ENCODE assay signal across 9 cellular contexts in the genomic region with DNA sequence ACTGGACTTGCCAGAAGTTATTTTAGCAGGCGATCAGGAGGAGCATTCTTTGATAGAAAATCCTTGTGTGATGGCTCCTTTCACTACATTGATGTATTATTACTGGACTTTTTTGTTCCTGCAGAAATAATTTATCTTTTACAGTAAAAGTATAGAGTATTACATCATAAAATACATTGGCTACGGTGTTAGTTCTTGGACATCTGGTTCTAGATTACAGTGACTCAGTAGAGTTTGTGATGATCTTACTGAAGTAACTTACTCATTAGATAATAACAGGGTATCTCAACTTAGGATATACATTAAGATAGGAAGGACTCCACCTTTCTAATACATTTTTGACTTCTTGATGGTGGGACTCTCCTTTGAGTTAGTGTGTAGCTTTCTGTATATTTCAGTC. TPM values are rescaled to one million over a fixed set of nuclear protein-coding genes. Genes with fewer than 3 reads are reported as not detected.
A peak's percentile ranks its signal among the peaks of the same experiment; 100 is the strongest.
DNase-seq lines count a peak whose midpoint lies in the region; ATAC-seq and TF ChIP-seq lines count a peak whose summit lies in the region.
"Had no signal": no experiment of that assay in that cellular context is flagged by ENCODE, and none has a peak within 500 bp of the region (broad histone marks: within the 10 kb centered on the region; RNA-seq: fewer than 3 reads in every experiment).

No MANE protein-coding gene starts in this region.

- TF ChIP-seq CTCF in MCF 10A (IDR thresholded peaks at IDR 0.05; ENCODE audit: unreplicated experiment): no peak
- no peak for TF ChIP-seq CTCF in mammary epithelial cell (conservative IDR thresholded peaks at IDR 0.05 in 1 of 2, IDR thresholded peaks at IDR 0.05 in 1 of 2; ENCODE audit: extremely low read depth in 1 of 2, insufficient read depth in 1 of 2, low read depth in 1 of 2, low read length in 2 of 2)
- no peak for TF ChIP-seq CTCF in choroid plexus epithelial cell (conservative IDR thresholded peaks at IDR 0.05; ENCODE audit: low read depth, low read length)
- no peak for TF ChIP-seq CTCF in transverse colon (IDR thresholded peaks at IDR 0.05)

- ATAC-seq in HG02973 (IDR thresholded peaks at IDR 0.05; ENCODE audit: unreplicated experiment) (no peak), GM19035 (IDR thresholded peaks at IDR 0.05; ENCODE audit: unreplicated experiment) (no peak)

- H3K4me1 ChIP-seq in mammary epithelial cell (ENCODE audit: insufficient read depth, low read length) (peaks cover 24% of the 10 kb centered on the region), mesodermal cell (ENCODE audit: control insufficient read depth, insufficient read depth, low read length, poor library complexity, severe bottlenecking) (peaks cover 29% of the 10 kb centered on the region), transverse colon (peaks cover 19 to 59% (median 33%) of the 10 kb centered on the region in 4 donors)

- POLR2A ChIA-PET in MCF 10A (lab: Yijun Ruan, JAX): interaction anchor here (1.0 to 14.8 kb wide), 6 partner anchors 23 to 57 kb away, joined by 4 to 172 read pairs (median 10); partner anchors contain the start of gene ZNF462

- H3K9me3 Mint-ChIP-seq in MCF 10A (ENCODE audit: unreplicated experiment): no peaks in the 10 kb centered on the region

- H3K4me1 Mint-ChIP-seq in MCF 10A (ENCODE audit: insufficient read depth, unreplicated experiment): peaks cover 30% of the 10 kb centered on the region

- TF ChIP-seq EP300 in transverse colon (IDR thresholded peaks at IDR 0.05; ENCODE audit: low read depth): no peak

- CTCF ChIA-PET in MCF 10A (lab: Yijun Ruan, JAX) (interaction anchor here (0.7 to 1.9 kb wide), 5 partner anchors 10 to 242 kb away, joined by 3 to 5 read pairs (median 3); no protein-coding TSS in a partner anchor), mammary epithelial cell (lab: Charles Lee; ENCODE audit: low non-redundant PET) (no interaction called here)

- dilution Hi-C loops in mammary epithelial cell (cut with HindIII; ENCODE audit: low sequenced_read_pairs): no loop called here

- H3K27me3 ChIP-seq in mammary epithelial cell (ENCODE audit: insufficient read depth, low read length) (no peaks in the 10 kb centered on the region), transverse colon (no peaks in the 10 kb centered on the region)

- H3K79me2 ChIP-seq in mammary epithelial cell (ENCODE audit: insufficient read depth, low read length): peaks cover 51% of the 10 kb centered on the region

- in situ Hi-C loops in mammary epithelial cell (cut with MboI; ENCODE audit: low sequenced_read_pairs in 2 of 2): no loop called here
- in situ Hi-C loops in transverse colon (cut with MboI; ENCODE audit: low pct_ligation_motif_present in 1 of 4, low pct_unique_long_range_greater_than_20kb in 1 of 4, low sequenced_read_pairs in 3 of 4): no loop called here

- H3K9ac ChIP-seq in mammary epithelial cell (ENCODE audit: insufficient read depth, low read length): no peak overlapping the region

- peak overlapping the region; percentile 82 for H3K27ac Mint-ChIP-seq in MCF 10A (ENCODE audit: low read depth, unreplicated experiment)

- DNase-seq in MCF 10A (ENCODE audit: unreplicated experiment) (no peak), mammary epithelial cell (no peak), choroid plexus epithelial cell (ENCODE audit: low read depth) (peak; percentile 44), transverse colon (no peak), occipital lobe (lab: John Stamatoyannopoulos, UW) (no peak)
- DNase-seq: GF-D8 had no signal

- H2AFZ ChIP-seq in mammary epithelial cell (ENCODE audit: low read depth, low read length): no peak overlapping the region

- H3K36me3 ChIP-seq in mammary epithelial cell (ENCODE audit: insufficient read depth, low read length) (peaks cover 16% of the 10 kb centered on the region), mesodermal cell (ENCODE audit: control insufficient read depth, insufficient read depth, low read length) (peaks cover 48% of the 10 kb centered on the region), transverse colon (peaks cover 0 to 17% (median 7%) of the 10 kb centered on the region in 4 donors)

- H3K4me3 ChIP-seq in mammary epithelial cell (replicated peaks in 1 of 3; ENCODE audit: insufficient read depth in 1 of 3, low read depth in 2 of 3, low read length in 3 of 3): no peak overlapping the region
- H3K4me3 ChIP-seq in choroid plexus epithelial cell (ENCODE audit: low read depth, low read length): no peak overlapping the region
- H3K4me3 ChIP-seq in mesodermal cell (ENCODE audit: extremely low read depth, insufficient read depth, low read length, poor library complexity, severe bottlenecking): no peak overlapping the region
- no peak overlapping the region for H3K4me3 ChIP-seq in transverse colon

- H3K9me3 ChIP-seq in mammary epithelial cell (replicated peaks; ENCODE audit: insufficient read depth, low read length) (no peaks in the 10 kb centered on the region), mesodermal cell (ENCODE audit: control insufficient read depth, low read length) (no peaks in the 10 kb centered on the region), transverse colon (no peaks in the 10 kb centered on the region)

- 94% methylated on average over 2 of the region's 2 CpGs for WGBS in mammary epithelial cell (ENCODE audit: low coverage, missing lambda C conversion rate)
- WGBS in mesodermal cell (ENCODE audit: insufficient coverage in 2 of 2), 2 experiments: 80% methylated on average over 1 of the region's 2 CpGs; no CpG with 5 or more reads in 1 of the 2 experiments
- 24 to 53% methylated on average over 2 of the region's 2 CpGs for whole genome bisulfite sequencing in transverse colon (ENCODE audit: low coverage in 1 of 2), 2 donors

- H3K4me2 ChIP-seq in mammary epithelial cell (ENCODE audit: insufficient read depth, low read depth, low read length): no peak overlapping the region

- peaks cover 53% of the 10 kb centered on the region for H3K36me3 Mint-ChIP-seq in MCF 10A (ENCODE audit: insufficient read depth, unreplicated experiment)

- H3K27ac ChIP-seq in mammary epithelial cell (ENCODE audit: insufficient read depth, low read depth, low read length): no peak overlapping the region
- peak overlapping the region; percentile 99 for H3K27ac ChIP-seq in mesodermal cell (ENCODE audit: low read depth, low read length, severe bottlenecking)
- peak overlapping the region; percentile 84 to 86 (median 86) for H3K27ac ChIP-seq in transverse colon

- no peak overlapping the region for H3K4me3 Mint-ChIP-seq in MCF 10A (ENCODE audit: unreplicated experiment)

- no peaks in the 10 kb centered on the region for H4K20me1 ChIP-seq in mammary epithelial cell (ENCODE audit: insufficient read depth, low read length)

- BruUV-seq in MCF 10A (replicated peaks; lab: Mats Ljungman, UMichigan) (no TSS peak), mammary epithelial cell (replicated peaks; lab: Mats Ljungman, UMichigan) (no TSS peak)

- intact Hi-C loops in MCF 10A (cut with micrococcal nuclease): loop anchor here (2.0 kb wide), 1 partner anchor 25 kb away; no protein-coding TSS in a partner anchor
- intact Hi-C loops in mammary epithelial cell (cut with micrococcal nuclease): no loop called here
- intact Hi-C loops in transverse colon (cut with DNase I; ENCODE audit: low total_unique reads): no loop called here

- H3K27me3 Mint-ChIP-seq in MCF 10A (ENCODE audit: insufficient read depth, unreplicated experiment): no peaks in the 10 kb centered on the region

- TF ChIP-seq POLR2A in transverse colon (IDR thresholded peaks at IDR 0.05): no peak

RNA-seq across cellular contexts. Expression of gene ZNF462, which starts 59.0 kb away (rescaled TPM):
- total RNA-seq in MCF 10A (2022) (45.7 and 47.2 TPM in 2 replicates), mammary epithelial cell (10 to 100 TPM; 28.0 to 43.9 TPM), transverse colon (10 to 100 TPM; 17.5 to 28.7 (median 22.9) TPM), occipital lobe (163 TPM)
- 9.1 TPM for polyA plus RNA-seq in mammary epithelial cell
- 178 TPM for polyA minus RNA-seq in mammary epithelial cell
- polyA plus RNA-seq in mesodermal cell (2013, experiment 1 of 2): 24.0 TPM
- polyA plus RNA-seq in mesodermal cell (2013, experiment 2 of 2): 22.5 TPM
